Comparison of ENCODE assay signal across 20 cellular contexts in genomic region chr3:126024049-126024854, GRCh38. TPM values are rescaled to one million over a fixed set of nuclear protein-coding genes. Genes with fewer than 3 reads are reported as not detected.
DNase-seq lines count a peak whose midpoint lies in the region; ATAC-seq, FAIRE-seq and TF ChIP-seq lines count a peak whose summit lies in the region.
"Had no signal": no experiment of that assay in that cellular context is flagged by ENCODE, and none has a peak within 500 bp of the region (broad histone marks: within the 10 kb centered on the region; RNA-seq: fewer than 3 reads in every experiment).

No MANE protein-coding gene starts in this region.

- H4K8ac ChIP-seq in H9 (replicated peaks; ENCODE audit: insufficient read length, low read depth, low read length) = no peak overlapping the region

- no peak overlapping the region for H3K14ac ChIP-seq in H9 (ENCODE audit: insufficient read depth, low read length)

- H3K56ac ChIP-seq in H9 (ENCODE audit: insufficient read length, low read depth, low read length) = no peak overlapping the region

- H2BK12ac ChIP-seq in H9 (ENCODE audit: insufficient read length, low read depth, low read length) = no peak overlapping the region

- FAIRE-seq in urothelium cell line (lab: Jason Lieb, UNC) = peak; percentile 62
- FAIRE-seq: A204.1, GM19239, RCC 7860 had no signal

- peaks cover 3% of the 10 kb centered on the region for H3K27me3 Mint-ChIP-seq in H9 (ENCODE audit: low read depth)
- H3K27me3 Mint-ChIP-seq: CD4-positive, alpha-beta T cell had no signal

- H3K23me2 ChIP-seq in H9 (ENCODE audit: insufficient read length, low read depth, low read length, poor library complexity, severe bottlenecking) = no peaks in the 10 kb centered on the region

- no peak overlapping the region for H3K4me2 ChIP-seq in H9 (ENCODE audit: insufficient read depth, insufficient read length, low read length)
- H3K4me2 ChIP-seq: GM23338 had no signal

- intact Hi-C loops in Right ventricle myocardium inferior (cut with DNase I) = no loop called here
- intact Hi-C loops in left cardiac atrium (cut with DNase I) = no loop called here
- intact Hi-C loops in gastrocnemius medialis (cut with DNase I; ENCODE audit: low total_unique reads) = no loop called here
- intact Hi-C loops in left lung (cut with DNase I) = no loop called here

- peak; percentile 32 for ATAC-seq in Right ventricle myocardium inferior
- ATAC-seq in left cardiac atrium = no peak
- no peak for ATAC-seq in lung (ENCODE audit: insufficient read depth, low FRiP score)
- ATAC-seq in gastrocnemius medialis = no peak
- no peak for ATAC-seq in left lung

- H4K5ac ChIP-seq in H9 (ENCODE audit: insufficient read length, low read depth, low read length) = no peak overlapping the region

- TF ChIP-seq CTCF in H9 (conservative IDR thresholded peaks at IDR 0.05) (no peak), lung (IDR thresholded peaks at IDR 0.05; ENCODE audit: control extremely low read depth, extremely low read depth) (no peak), gastrocnemius medialis (IDR thresholded peaks at IDR 0.05 in 4 of 5, conservative IDR thresholded peaks at IDR 0.05 in 1 of 5) (no peak), left lung (IDR thresholded peaks at IDR 0.05) (no peak)

- H3T11ph ChIP-seq in H9 (ENCODE audit: low read length) = no peak overlapping the region

- no peaks in the 10 kb centered on the region for H3K79me1 ChIP-seq in H9 (ENCODE audit: insufficient read depth, low read depth, low read length, poor library complexity, severe bottlenecking)

- in situ Hi-C loops in gastrocnemius medialis (cut with MboI; ENCODE audit: low sequenced_read_pairs in 4 of 4) = no loop called here

- H3K9ac ChIP-seq in H9 (ENCODE audit: extremely low read depth, insufficient read length, low read length) = no peak overlapping the region

- peaks cover 33 to 35% of the 10 kb centered on the region in 2 experiments for H3K4me1 Mint-ChIP-seq in H9

- no CpG with 5 or more reads among the region's 9 CpGs for WGBS in H9 (ENCODE audit: extremely low coverage, insufficient read length, low lambda C conversion rate)
- WGBS in lung, 2 donors = 96% methylated on average over 9 of the region's 9 CpGs

- H2BK20ac ChIP-seq in H9 (ENCODE audit: low read depth, low read length, poor library complexity, severe bottlenecking) = no peak overlapping the region

- H3K4ac ChIP-seq in H9 (ENCODE audit: low read depth, low read length) = no peak overlapping the region

- H3K9me3 ChIP-seq in H9 (ENCODE audit: control insufficient read depth, low read depth, low read length) = peaks cover 16% of the 10 kb centered on the region
- H3K9me3 ChIP-seq in lung (ENCODE audit: control insufficient read depth in 2 of 2, insufficient read depth in 1 of 2, low read length in 1 of 2) = peaks cover 0 to 7% of the 10 kb centered on the region in 2 donors
- no peaks in the 10 kb centered on the region for H3K9me3 ChIP-seq in gastrocnemius medialis
- peaks cover 0 to 12% of the 10 kb centered on the region in 2 donors for H3K9me3 ChIP-seq in left lung
- H3K9me3 ChIP-seq: BE2C had no signal

- no peak overlapping the region; a peak in 1 of 7 replicates for H3K27ac Mint-ChIP-seq in H9
- H3K27ac Mint-ChIP-seq: CD4-positive, alpha-beta T cell had no signal

- H3K36me3 ChIP-seq in lung (ENCODE audit: control insufficient read depth in 2 of 2, insufficient read depth in 2 of 2, low read length in 2 of 2) (peaks cover 0 to 30% of the 10 kb centered on the region in 2 donors), gastrocnemius medialis (peaks cover 0 to 27% of the 10 kb centered on the region in 2 donors), left lung (peaks cover 0 to 34% of the 10 kb centered on the region in 2 donors)
- H3K36me3 ChIP-seq: BE2C had no signal

- no peak overlapping the region for H2BK120ac ChIP-seq in H9 (ENCODE audit: low read depth, low read length, poor library complexity, severe bottlenecking)

- H3K27me3 ChIP-seq in H9 (ENCODE audit: insufficient read depth, low read length) = no peaks in the 10 kb centered on the region
- no peaks in the 10 kb centered on the region for H3K27me3 ChIP-seq in lung (ENCODE audit: control insufficient read depth, insufficient read depth)
- no peaks in the 10 kb centered on the region for H3K27me3 ChIP-seq in gastrocnemius medialis
- H3K27me3 ChIP-seq in left lung = no peaks in the 10 kb centered on the region
- H3K27me3 ChIP-seq: BE2C had no signal

- no peak overlapping the region for H2BK15ac ChIP-seq in H9 (ENCODE audit: low read depth, low read length)

- H3K27ac ChIP-seq in H9 (ENCODE audit: insufficient read length, low read depth, low read length) = no peak overlapping the region
- no peak overlapping the region for H3K27ac ChIP-seq in lung (ENCODE audit: low read depth in 1 of 2, low read length in 1 of 2)
- no peak overlapping the region for H3K27ac ChIP-seq in gastrocnemius medialis
- H3K27ac ChIP-seq in left lung = no peak overlapping the region

- no peaks in the 10 kb centered on the region for H3K79me2 ChIP-seq in H9 (ENCODE audit: insufficient read depth, low read length)

- H3K4me3 ChIP-seq in lung (no peak overlapping the region), gastrocnemius medialis (no peak overlapping the region), left lung (no peak overlapping the region)
- H3K4me3 ChIP-seq: GM23338 had no signal

- no peak for TF ChIP-seq POLR2A in gastrocnemius medialis (IDR thresholded peaks at IDR 0.05)

- H4K20me1 ChIP-seq in H9 (ENCODE audit: control insufficient read depth, insufficient read depth, insufficient read length) = no peaks in the 10 kb centered on the region

- DNase-seq in Right ventricle myocardium inferior (ENCODE audit: missing footprints) (no peak), left cardiac atrium (no peak), H9 (peak; percentile 15), lung (ENCODE audit: low spot score) (peak; percentile 19), urothelium cell line (ENCODE audit: low spot score) (no peak), gastrocnemius medialis (no peak), left lung (no peak)
- DNase-seq: BE2C; Caco-2; CD4-positive, alpha-beta T cell; GF-D8; KBM-7; NCI-H774; SHP77 had no signal

- H3K36me3 Mint-ChIP-seq in H9 (ENCODE audit: insufficient read depth in 1 of 3, low read depth in 3 of 3) = peaks cover 29 to 56% (median 48%) of the 10 kb centered on the region in 3 experiments

- H2BK5ac ChIP-seq in H9 (ENCODE audit: insufficient read length, low read length) = no peak overlapping the region

- H3K23ac ChIP-seq in H9 (ENCODE audit: insufficient read length, low read depth, low read length) = no peak overlapping the region

- peaks cover 6% of the 10 kb centered on the region; the same call in 1 of the 2 replicates for H3K4me1 ChIP-seq in H9 (ENCODE audit: insufficient read depth, low read length)
- no peaks in the 10 kb centered on the region for H3K4me1 ChIP-seq in lung (ENCODE audit: control insufficient read depth in 2 of 2, insufficient read depth in 2 of 2, low read length in 2 of 2)
- no peaks in the 10 kb centered on the region for H3K4me1 ChIP-seq in gastrocnemius medialis
- no peaks in the 10 kb centered on the region for H3K4me1 ChIP-seq in left lung
- H3K4me1 ChIP-seq: BE2C, Caco-2 had no signal

- no peak overlapping the region for H2AFZ ChIP-seq in H9 (ENCODE audit: low read length)
- H2AFZ ChIP-seq: GM23338 had no signal

- H3K4me3 Mint-ChIP-seq in H9 = no peak overlapping the region
- H3K4me3 Mint-ChIP-seq: CD4-positive, alpha-beta T cell; GM23338 had no signal

- H4K91ac ChIP-seq in H9 (ENCODE audit: insufficient read length, low read depth, low read length) = no peak overlapping the region

- peaks cover 20 to 25% of the 10 kb centered on the region in 2 experiments for H3K9me3 Mint-ChIP-seq in H9
- H3K9me3 Mint-ChIP-seq: CD4-positive, alpha-beta T cell had no signal

- no peak overlapping the region for H2AK5ac ChIP-seq in H9 (ENCODE audit: insufficient read length, low read length)

- no peak overlapping the region for H3K18ac ChIP-seq in H9 (ENCODE audit: insufficient read length, low read depth, low read length)

RNA-seq across cellular contexts. Expression of gene ROPN1B, which starts 55.3 kb away (rescaled TPM):
- 4.6 TPM for total RNA-seq in Right ventricle myocardium inferior
- total RNA-seq in left cardiac atrium = 1 to 10 TPM; 1.8 to 2.3 TPM
- total RNA-seq in H9 (2021) = not detected in 2 replicates
- total RNA-seq in lung = under 1 TPM; 0.34 to 0.67 TPM
- polyA plus RNA-seq in lung = under 1 TPM; 0.14 to 0.61 TPM
- total RNA-seq in gastrocnemius medialis = 1 to 10 TPM in 1 of 4 donors, under 1 TPM in 1, not detected in 2; 0.66 to 1.3 TPM
- under 1 TPM; 0.29 to 0.71 TPM for total RNA-seq in left lung
- total RNA-seq: Caco-2, GM23338, NCI-H460, OCI-LY7 had no signal
- polyA plus RNA-seq: GM23338 had no signal

RNA-seq across cellular contexts. Expression of gene SLC41A3, which starts 59.7 kb away (rescaled TPM):
- 36.2 TPM for total RNA-seq in Right ventricle myocardium inferior
- total RNA-seq in left cardiac atrium = 10 to 100 TPM; 31.1 to 34.0 TPM
- total RNA-seq in H9 (2021) = 35.5 and 37.3 TPM in 2 replicates
- total RNA-seq in lung = 10 to 100 TPM; 37.8 to 50.2 TPM
- 10 to 100 TPM; 16.9 to 31.9 TPM for polyA plus RNA-seq in lung
- 10 to 100 TPM; 43.1 to 76.2 (median 56.7) TPM for total RNA-seq in gastrocnemius medialis
- total RNA-seq in left lung = 10 to 100 TPM; 35.1 to 48.6 TPM

Comparison
In these comparisons a context has a peak if more than half of its experiments do, and no peak if none do; other contexts are left out.
1. DNase-seq: peak in H9 (single experiment) and lung (single experiment); none in Right ventricle myocardium inferior (single experiment), left cardiac atrium (single experiment), urothelium cell line (single experiment), gastrocnemius medialis (0 of 2) and left lung (0 of 2).